ENCODE assay signal across 8 cellular contexts in genomic region chr17:2929881-2930533, GRCh38.
DNase-seq lines count a peak whose midpoint lies in the region; ATAC-seq and TF ChIP-seq lines count a peak whose summit lies in the region.

No MANE protein-coding gene starts in this region.

- peak; percentile 64 for TF ChIP-seq CTCF in fibroblast of pulmonary artery (IDR thresholded peaks at IDR 0.05; ENCODE audit: low read length, missing control alignments)

- ATAC-seq in GM21529 (IDR thresholded peaks at IDR 0.05; ENCODE audit: unreplicated experiment), result no peak
- no peak for ATAC-seq in GM19035 (IDR thresholded peaks at IDR 0.05; ENCODE audit: unreplicated experiment)

- intact Hi-C loops in activated CD4-positive, alpha-beta T cell treated with anti-CD3 and anti-CD28 coated beads, Interleukin-2, amount 10 ng/mL, durations not matched to agents 24 days and 14 days (cut with micrococcal nuclease), result loop anchor here (2.0 kb wide), 2 partner anchors 101 to 143 kb away; no protein-coding TSS in a partner anchor

- H3K4me3 ChIP-seq in fibroblast of pulmonary artery (replicated peaks; ENCODE audit: low read depth, low read length), result no peak overlapping the region

- H3K4me3 Mint-ChIP-seq in activated CD4-positive, alpha-beta T cell treated with anti-CD3 and anti-CD28 coated beads, Interleukin-2, amount 10 ng/mL, durations not matched to agents 24 days and 14 days, result no peak overlapping the region

- H3K27ac Mint-ChIP-seq in activated CD4-positive, alpha-beta T cell treated with anti-CD3 and anti-CD28 coated beads, Interleukin-2, amount 10 ng/mL, durations not matched to agents 24 days and 14 days, result no peak overlapping the region

- no peaks in the 10 kb centered on the region for H3K9me3 Mint-ChIP-seq in activated CD4-positive, alpha-beta T cell treated with anti-CD3 and anti-CD28 coated beads, Interleukin-2, amount 10 ng/mL, durations not matched to agents 24 days and 14 days

- no peaks in the 10 kb centered on the region for H3K36me3 Mint-ChIP-seq in activated CD4-positive, alpha-beta T cell treated with anti-CD3 and anti-CD28 coated beads, Interleukin-2, amount 10 ng/mL, durations not matched to agents 24 days and 14 days (ENCODE audit: low read depth)

- peaks cover 2% of the 10 kb centered on the region for H3K4me1 Mint-ChIP-seq in activated CD4-positive, alpha-beta T cell treated with anti-CD3 and anti-CD28 coated beads, Interleukin-2, amount 10 ng/mL, durations not matched to agents 24 days and 14 days

- H3K27me3 Mint-ChIP-seq in activated CD4-positive, alpha-beta T cell treated with anti-CD3 and anti-CD28 coated beads, Interleukin-2, amount 10 ng/mL, durations not matched to agents 24 days and 14 days, result no peaks in the 10 kb centered on the region

- peak; percentile 42 for DNase-seq in COLO668 (lab: John Stamatoyannopoulos, UW; ENCODE audit: unreplicated experiment)
- DNase-seq in HT-29 (ENCODE audit: low spot score), result peak; percentile 59
- DNase-seq in activated CD4-positive, alpha-beta T cell treated with anti-CD3 and anti-CD28 coated beads, Interleukin-2, amount 10 ng/mL, durations not matched to agents 24 days and 14 days, result peak; percentile 72
- peak; percentile 39 for DNase-seq in fibroblast of pulmonary artery (ENCODE audit: low read depth)
- DNase-seq in retina, result peak; percentile 81
- no peak for DNase-seq in SKM-1 (lab: John Stamatoyannopoulos, UW; ENCODE audit: unreplicated experiment)
